7 cellular contexts compared by ENCODE assay signal in genomic region chr18:6310714-6311113, GRCh38.
"Had no signal": no experiment of that assay in that cellular context is flagged by ENCODE, and none has a peak within 500 bp of the region (broad histone marks: within the 10 kb centered on the region; RNA-seq: fewer than 3 reads in every experiment).

No MANE protein-coding gene starts in this region.

- H3K4me2 ChIP-seq: KMS-11 had no signal

- DNase-seq: IMR-90, KBM-7, KG1 had no signal

- ATAC-seq: HepG2 had no signal

- H3K9ac ChIP-seq: KMS-11 had no signal

- H3K27ac ChIP-seq: HL-60, KMS-11 had no signal

- FAIRE-seq: HepG2, HTR-8/SVneo had no signal
